9 cellular contexts compared by ENCODE assay signal in genomic region chr16:71565812-71566700, GRCh38. TPM values are rescaled to one million over a fixed set of nuclear protein-coding genes. Genes with fewer than 3 reads are reported as not detected.
DNase-seq lines count a peak whose midpoint lies in the region; ATAC-seq and TF ChIP-seq lines count a peak whose summit lies in the region.
"Had no signal": no experiment of that assay in that cellular context is flagged by ENCODE, and none has a peak within 500 bp of the region (broad histone marks: within the 10 kb centered on the region; RNA-seq: fewer than 3 reads in every experiment).

No MANE protein-coding gene starts in this region.

- peak overlapping the region; percentile 92 for H3K27ac Mint-ChIP-seq in stimulated activated naive CD8-positive, alpha-beta T cell treated with anti-CD3 and anti-CD28 coated beads, Interleukin-15, Interleukin-2, amounts not matched to agents 100 ng/mL and 50 ng/mL, for 24 hours
- H3K27ac Mint-ChIP-seq in activated CD8-positive, alpha-beta T cell treated with anti-CD3 and anti-CD28 coated beads, Interleukin-2, amount 10 ng/mL, durations not matched to agents 7 days and 5 days = peak overlapping the region; percentile 97

- POLR2A ChIA-PET in activated CD8-positive, alpha-beta T cell treated with anti-CD3 and anti-CD28 coated beads, Interleukin-2, amount 10 ng/mL, durations not matched to agents 7 days and 5 days (lab: Charles Lee) = interaction anchor here (0.6 to 1.7 kb wide), 7 partner anchors 11 to 1045 kb away, joined by 3 to 9 read pairs (median 3); partner anchors contain the start of gene VAC14

- DNase-seq in stimulated activated naive CD8-positive, alpha-beta T cell treated with anti-CD3 and anti-CD28 coated beads, Interleukin-15, Interleukin-2, amounts not matched to agents 100 U/mL and 50 U/mL, for 24 hours = no peak
- DNase-seq in activated CD8-positive, alpha-beta T cell treated with anti-CD3 and anti-CD28 coated beads, Interleukin-2, amount 10 ng/mL, durations not matched to agents 7 days and 5 days = no peak
- DNase-seq in right lobe of liver = peak in 1 of 3 donors; percentile 68
- no peak for DNase-seq in adrenal gland
- DNase-seq in glomerular visceral epithelial cell (ENCODE audit: extremely low spot score) = no peak
- no peak for DNase-seq in inferior parietal cortex (ENCODE audit: extremely low spot score)

- no peak for TF ChIP-seq CTCF in right lobe of liver (IDR thresholded peaks at IDR 0.05)
- no peak for TF ChIP-seq CTCF in adrenal gland (IDR thresholded peaks at IDR 0.05)

- H3K27me3 Mint-ChIP-seq in stimulated activated naive CD8-positive, alpha-beta T cell treated with anti-CD3 and anti-CD28 coated beads, Interleukin-15, Interleukin-2, amounts not matched to agents 100 ng/mL and 50 ng/mL, for 24 hours = no peaks in the 10 kb centered on the region
- peaks cover 2% of the 10 kb centered on the region for H3K27me3 Mint-ChIP-seq in activated CD8-positive, alpha-beta T cell treated with anti-CD3 and anti-CD28 coated beads, Interleukin-2, amount 10 ng/mL, durations not matched to agents 7 days and 5 days (ENCODE audit: low read depth)

- H3K9me3 ChIP-seq in right lobe of liver (no peaks in the 10 kb centered on the region), adrenal gland (replicated peaks in 1 of 3) (no peaks in the 10 kb centered on the region)

- H3K27me3 ChIP-seq in right lobe of liver (no peaks in the 10 kb centered on the region), adrenal gland (no peaks in the 10 kb centered on the region)

- H3K4me1 ChIP-seq in right lobe of liver = peaks cover 0 to 23% (median 8%) of the 10 kb centered on the region in 4 donors
- H3K4me1 ChIP-seq in adrenal gland (replicated peaks in 1 of 2) = peaks cover 0 to 10% of the 10 kb centered on the region in 2 donors

- 16% methylated on average over 8 of the region's 9 CpGs for WGBS in right lobe of liver (ENCODE audit: insufficient coverage, low coverage, low lambda C conversion rate, missing lambda C conversion rate)
- WGBS in adrenal gland, 4 donors = 45 to 53% (median 50%) methylated on average over 8 to 9 of the region's 9 CpGs

- H3K36me3 ChIP-seq in right lobe of liver (peaks cover 0 to 42% (median 18%) of the 10 kb centered on the region in 4 donors), adrenal gland (replicated peaks in 1 of 2) (no peaks in the 10 kb centered on the region)

- CTCF ChIA-PET in activated CD8-positive, alpha-beta T cell treated with anti-CD3 and anti-CD28 coated beads, Interleukin-2, amount 10 ng/mL, durations not matched to agents 7 days and 5 days (lab: Charles Lee) = interaction anchor here (0.9 to 3.0 kb wide), 21 partner anchors 8 to 559 kb away, joined by 3 to 108 read pairs (median 4); partner anchors contain the start of gene TAT

- intact Hi-C loops in right lobe of liver (cut with DNase I) = no loop called here
- intact Hi-C loops in adrenal gland (cut with DNase I) = no loop called here

- H3K27ac ChIP-seq in right lobe of liver (peak overlapping the region; percentile 86 to 100 (median 98)), adrenal gland (peak overlapping the region in 2 of 5 donors; percentile 55 to 88)

- TF ChIP-seq POLR2A in right lobe of liver (IDR thresholded peaks at IDR 0.05) (peak; percentile 36), adrenal gland (IDR thresholded peaks at IDR 0.05) (no peak)

- peaks cover 25% of the 10 kb centered on the region for H3K4me1 Mint-ChIP-seq in stimulated activated naive CD8-positive, alpha-beta T cell treated with anti-CD3 and anti-CD28 coated beads, Interleukin-15, Interleukin-2, amounts not matched to agents 100 ng/mL and 50 ng/mL, for 24 hours (ENCODE audit: low read depth)
- H3K4me1 Mint-ChIP-seq in activated CD8-positive, alpha-beta T cell treated with anti-CD3 and anti-CD28 coated beads, Interleukin-2, amount 10 ng/mL, durations not matched to agents 7 days and 5 days (ENCODE audit: low read depth) = peaks cover 19% of the 10 kb centered on the region

- H3K4me3 ChIP-seq in right lobe of liver (no peak overlapping the region), adrenal gland (peak overlapping the region in 1 of 4 donors; percentile 56)

- peak overlapping the region; percentile 83 for H3K4me3 Mint-ChIP-seq in stimulated activated naive CD8-positive, alpha-beta T cell treated with anti-CD3 and anti-CD28 coated beads, Interleukin-15, Interleukin-2, amounts not matched to agents 100 ng/mL and 50 ng/mL, for 24 hours
- peak overlapping the region; percentile 91 for H3K4me3 Mint-ChIP-seq in activated CD8-positive, alpha-beta T cell treated with anti-CD3 and anti-CD28 coated beads, Interleukin-2, amount 10 ng/mL, durations not matched to agents 7 days and 5 days

- no peak for ATAC-seq in stimulated activated naive CD8-positive, alpha-beta T cell treated with anti-CD3 and anti-CD28 coated beads, Interleukin-15, Interleukin-2, amounts not matched to agents 100 U/mL and 50 U/mL, for 24 hours
- ATAC-seq in activated CD8-positive, alpha-beta T cell treated with anti-CD3 and anti-CD28 coated beads, Interleukin-2, amount 10 ng/mL, durations not matched to agents 7 days and 5 days = no peak
- ATAC-seq in right lobe of liver (peak in 3 of 4 donors; percentile 0 to 1 (median 1)), HG02884 (IDR thresholded peaks at IDR 0.05; ENCODE audit: unreplicated experiment) (no peak)

- H3K36me3 Mint-ChIP-seq in stimulated activated naive CD8-positive, alpha-beta T cell treated with anti-CD3 and anti-CD28 coated beads, Interleukin-15, Interleukin-2, amounts not matched to agents 100 ng/mL and 50 ng/mL, for 24 hours (ENCODE audit: low read depth) = no peaks in the 10 kb centered on the region
- peaks cover 5% of the 10 kb centered on the region for H3K36me3 Mint-ChIP-seq in activated CD8-positive, alpha-beta T cell treated with anti-CD3 and anti-CD28 coated beads, Interleukin-2, amount 10 ng/mL, durations not matched to agents 7 days and 5 days (ENCODE audit: low read depth)

- H3K9me3 Mint-ChIP-seq in stimulated activated naive CD8-positive, alpha-beta T cell treated with anti-CD3 and anti-CD28 coated beads, Interleukin-15, Interleukin-2, amounts not matched to agents 100 ng/mL and 50 ng/mL, for 24 hours = no peaks in the 10 kb centered on the region
- H3K9me3 Mint-ChIP-seq in activated CD8-positive, alpha-beta T cell treated with anti-CD3 and anti-CD28 coated beads, Interleukin-2, amount 10 ng/mL, durations not matched to agents 7 days and 5 days (ENCODE audit: insufficient read depth) = peaks cover 6% of the 10 kb centered on the region

RNA-seq across cellular contexts. Expression of gene TAT, which starts 10.8 kb away (rescaled TPM):
- not detected for total RNA-seq in activated CD8-positive, alpha-beta T cell treated with anti-CD3 and anti-CD28 coated beads, Interleukin-2, amount 10 ng/mL, durations not matched to agents 7 days and 5 days
- total RNA-seq in right lobe of liver (1,000 to 10,000 TPM in 5 of 6 experiments, 100 to 1,000 TPM in 1; 109 to 3,026 (median 1,168) TPM), adrenal gland (1 to 10 TPM in 2 of 8 donors, under 1 TPM in 2, not detected in 4; 0.06 to 1.3 (median 0.63) TPM)
- under 1 TPM; 0.03 to 0.81 (median 0.08) TPM for polyA plus RNA-seq in adrenal gland
- total RNA-seq: activated CD8-positive, alpha-beta memory T cell treated with anti-CD3 and anti-CD28 coated beads for 36 hours had no signal

RNA-seq across cellular contexts. Expression of gene CHST4, which starts 39.8 kb away (rescaled TPM):
- not detected for total RNA-seq in activated CD8-positive, alpha-beta T cell treated with anti-CD3 and anti-CD28 coated beads, Interleukin-2, amount 10 ng/mL, durations not matched to agents 7 days and 5 days
- total RNA-seq in right lobe of liver = 1 to 10 TPM; 2.0 to 6.5 (median 3.1) TPM
- 1 to 10 TPM; 1.7 to 7.6 (median 2.9) TPM for total RNA-seq in adrenal gland
- polyA plus RNA-seq in adrenal gland = 1 to 10 TPM in 1 of 3 donors, under 1 TPM in 2; 0.47 to 1.9 (median 0.64) TPM
- total RNA-seq: activated CD8-positive, alpha-beta memory T cell treated with anti-CD3 and anti-CD28 coated beads for 36 hours had no signal

RNA-seq across cellular contexts. Expression of gene MARVELD3, which starts 59.9 kb away (rescaled TPM):
- not detected for total RNA-seq in activated CD8-positive, alpha-beta T cell treated with anti-CD3 and anti-CD28 coated beads, Interleukin-2, amount 10 ng/mL, durations not matched to agents 7 days and 5 days
- total RNA-seq in right lobe of liver = 1 to 10 TPM; 4.4 to 9.2 (median 5.6) TPM
- under 1 TPM in 4 of 8 donors, not detected in 4; 0.14 to 0.27 (median 0.19) TPM for total RNA-seq in adrenal gland
- polyA plus RNA-seq in adrenal gland = under 1 TPM in 2 of 3 donors, not detected in 1; 0.07 to 0.16 TPM
- total RNA-seq: activated CD8-positive, alpha-beta memory T cell treated with anti-CD3 and anti-CD28 coated beads for 36 hours had no signal

Comparison
In these comparisons a context has a peak if more than half of its experiments do, and no peak if none do; other contexts are left out.
1. ATAC-seq: peak in right lobe of liver (3 of 4); none in stimulated activated naive CD8-positive, alpha-beta T cell treated with anti-CD3 and anti-CD28 coated beads, Interleukin-15, Interleukin-2, amounts not matched to agents 100 U/mL and 50 U/mL, for 24 hours (single experiment), activated CD8-positive, alpha-beta T cell treated with anti-CD3 and anti-CD28 coated beads, Interleukin-2, amount 10 ng/mL, durations not matched to agents 7 days and 5 days (single experiment) and HG02884 (single experiment).
2. RNA of gene TAT, which starts 10.8 kb away (total RNA-seq): 109 to 3,026 TPM in right lobe of liver; 0.06 to 1.3 TPM in adrenal gland and not detected in activated CD8-positive, alpha-beta T cell treated with anti-CD3 and anti-CD28 coated beads, Interleukin-2, amount 10 ng/mL, durations not matched to agents 7 days and 5 days; every median in the first group is over 10 times any median in the second.
3. RNA of gene MARVELD3, which starts 59.9 kb away (total RNA-seq): 4.4 to 9.2 TPM in right lobe of liver; 0.14 to 0.27 TPM in adrenal gland and not detected in activated CD8-positive, alpha-beta T cell treated with anti-CD3 and anti-CD28 coated beads, Interleukin-2, amount 10 ng/mL, durations not matched to agents 7 days and 5 days; every median in the first group is over 4 times any median in the second.